In the genomic region with DNA sequence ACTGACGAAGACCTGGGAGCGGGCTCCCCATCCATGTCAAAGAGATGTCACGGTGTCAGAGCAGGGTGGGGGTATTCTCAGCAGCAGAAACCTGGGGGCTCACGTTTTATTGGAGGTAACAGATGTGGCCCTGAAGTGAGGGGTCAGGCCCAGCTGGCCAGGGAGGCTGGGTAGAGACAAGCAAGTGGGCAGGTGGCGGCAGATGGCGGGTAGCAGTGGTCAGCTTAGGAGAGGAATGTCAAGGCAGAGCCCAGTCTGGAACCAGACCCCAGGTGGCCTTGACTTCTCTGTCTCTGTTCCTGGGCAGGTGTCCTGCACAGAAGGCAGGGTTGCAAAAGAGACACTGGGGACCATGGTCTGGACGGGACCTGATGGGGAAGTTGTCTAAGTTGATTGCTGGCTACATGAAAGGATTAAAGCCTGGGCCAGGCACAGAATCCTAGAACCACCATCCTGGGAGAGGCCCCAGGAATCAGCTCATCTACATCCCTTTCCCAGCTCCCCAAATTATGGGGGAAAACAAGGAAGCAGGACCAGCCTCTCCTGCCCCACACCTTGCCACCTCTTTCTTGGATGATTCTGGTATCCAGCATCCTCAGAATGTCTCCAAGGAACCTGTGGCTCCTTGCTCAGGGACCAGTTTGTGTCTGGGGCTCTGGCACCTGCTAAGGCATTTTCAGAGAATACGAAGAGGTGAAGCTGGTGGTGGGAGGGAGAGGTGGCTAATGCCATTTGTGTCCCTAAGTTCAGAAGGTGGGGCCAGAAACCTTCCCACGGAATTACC, we compare ENCODE assay signal across 18 cellular contexts.
DNase-seq lines count a peak whose midpoint lies in the region; ATAC-seq and TF ChIP-seq lines count a peak whose summit lies in the region.
"Had no signal": no experiment of that assay in that cellular context is flagged by ENCODE, and none has a peak within 500 bp of the region (broad histone marks: within the 10 kb centered on the region; RNA-seq: fewer than 3 reads in every experiment).

No MANE protein-coding gene starts in this region.

- no peak overlapping the region for H3K4ac ChIP-seq in IMR-90 (ENCODE audit: low read depth, low read length)

- H2AK5ac ChIP-seq in IMR-90 (ENCODE audit: low read depth, low read length), result no peak overlapping the region

- no peak overlapping the region for H4K8ac ChIP-seq in IMR-90 (ENCODE audit: low read depth in 2 of 2, low read length in 2 of 2)

- no peak for TF ChIP-seq POLR2A in IMR-90 (IDR thresholded peaks at IDR 0.05; ENCODE audit: low read depth, low read length)

- H4K20me1 ChIP-seq in BLaER1, result no peaks in the 10 kb centered on the region
- H4K20me1 ChIP-seq in IMR-90 (ENCODE audit: insufficient read depth, low read length), result 0 out of 2 replicates have a peak, but pooled peaks cover 3% of the 10 kb centered on the region

- no peak for ATAC-seq in IMR-90 (ENCODE audit: low read depth)
- ATAC-seq: heart right ventricle; Panc1; stimulated activated memory B cell treated with anti-CD40 and anti-IgM and Interleukin-4, amounts not matched to agents 10 μg/mL and 1 μg/mL and 100 μg/mL, for 72 hours; T-helper 17 cell had no signal

- no peak overlapping the region for H3K27ac Mint-ChIP-seq in endodermal cell
- H3K27ac Mint-ChIP-seq: activated T-helper 1 cell treated with anti-CD3 and anti-CD28 coated beads, Interleukin-12 subunit alpha, Interleukin-12 subunit beta, Interleukin-2, Interleukin-4 antibody, amounts not matched to agents 30 ng/mL and 10 ng/mL and 1 ng/mL, durations not matched to agents 14 hours and 24 hours and 36 hours; stimulated activated memory B cell treated with anti-CD40 and anti-IgM and Interleukin-4, amounts not matched to agents 10 μg/mL and 1 μg/mL and 100 μg/mL, for 72 hours; T-helper 17 cell had no signal

- BruUV-seq in IMR-90 (replicated peaks; lab: Mats Ljungman, UMichigan), result no TSS peak

- H3K23ac ChIP-seq in IMR-90 (ENCODE audit: low read depth, low read length), result no peak overlapping the region

- H3K27me3 Mint-ChIP-seq in endodermal cell (ENCODE audit: insufficient read depth), result no peaks in the 10 kb centered on the region

- H4K91ac ChIP-seq in IMR-90 (ENCODE audit: insufficient read depth, low read depth, low read length), result no peak overlapping the region

- intact Hi-C loops in IMR-90 (cut with micrococcal nuclease) (no loop called here), posterior vena cava (cut with DNase I) (no loop called here)

- H2BK120ac ChIP-seq in IMR-90 (ENCODE audit: low read depth, low read length), result no peak overlapping the region

- H3K4me1 ChIP-seq in BLaER1 (peaks cover 91% of the 10 kb centered on the region), IMR-90 (ENCODE audit: control insufficient read depth, insufficient read depth, low read length) (no peaks in the 10 kb centered on the region), endodermal cell (ENCODE audit: control insufficient read depth, insufficient read depth, low read length) (no peaks in the 10 kb centered on the region)
- H3K4me1 ChIP-seq: thyroid gland had no signal

- in situ Hi-C loops in IMR-90 (cut with MboI; ENCODE audit: low sequenced_read_pairs), result no loop called here

- no peaks in the 10 kb centered on the region for H3K9me3 Mint-ChIP-seq in endodermal cell
- H3K9me3 Mint-ChIP-seq: activated T-helper 1 cell treated with anti-CD3 and anti-CD28 coated beads, Interleukin-12 subunit alpha, Interleukin-12 subunit beta, Interleukin-2, Interleukin-4 antibody, amounts not matched to agents 30 ng/mL and 10 ng/mL and 1 ng/mL, durations not matched to agents 14 hours and 24 hours and 36 hours; stimulated activated memory B cell treated with anti-CD40 and anti-IgM and Interleukin-4, amounts not matched to agents 10 μg/mL and 1 μg/mL and 100 μg/mL, for 72 hours had no signal

- no peak overlapping the region for H4K5ac ChIP-seq in IMR-90 (ENCODE audit: low read depth, low read length)

- no peak overlapping the region for H2BK5ac ChIP-seq in IMR-90 (ENCODE audit: low read depth, low read length, poor library complexity, severe bottlenecking)

- H2BK20ac ChIP-seq in IMR-90 (ENCODE audit: low read depth, low read length), result no peak overlapping the region

- no peak overlapping the region for H3K4me3 Mint-ChIP-seq in endodermal cell
- H3K4me3 Mint-ChIP-seq: activated T-helper 1 cell treated with anti-CD3 and anti-CD28 coated beads, Interleukin-12 subunit alpha, Interleukin-12 subunit beta, Interleukin-2, Interleukin-4 antibody, amounts not matched to agents 30 ng/mL and 10 ng/mL and 1 ng/mL, durations not matched to agents 14 hours and 24 hours and 36 hours; stimulated activated memory B cell treated with anti-CD40 and anti-IgM and Interleukin-4, amounts not matched to agents 10 μg/mL and 1 μg/mL and 100 μg/mL, for 72 hours; T-helper 17 cell had no signal

- no peak overlapping the region for H3K18ac ChIP-seq in IMR-90 (ENCODE audit: low read depth, low read length)

- H3K79me1 ChIP-seq in IMR-90 (ENCODE audit: low read depth in 1 of 2, low read length in 2 of 2), result peaks cover 0 to 12% of the 10 kb centered on the region in 2 experiments; a peak in 1 of 4 replicates

- CTCF ChIA-PET in IMR-90 (lab: Yijun Ruan, JAX), result no interaction called here

- H3K4me2 ChIP-seq in BLaER1 (peak overlapping the region; percentile 84), IMR-90 (ENCODE audit: low read depth, low read length) (no peak overlapping the region)

- no peak overlapping the region for H2BK15ac ChIP-seq in IMR-90 (ENCODE audit: low read depth, low read length)

- H3K27me3 ChIP-seq in BLaER1 (no peaks in the 10 kb centered on the region), IMR-90 (ENCODE audit: control insufficient read depth, insufficient read depth, low read length) (no peaks in the 10 kb centered on the region), endodermal cell (ENCODE audit: control insufficient read depth, insufficient read depth, low read length, poor library complexity, severe bottlenecking) (no peaks in the 10 kb centered on the region)
- H3K27me3 ChIP-seq: brain microvascular endothelial cell, heart right ventricle, thyroid gland had no signal

- H3K4me3 ChIP-seq in BLaER1 (no peak overlapping the region), IMR-90 (ENCODE audit: insufficient read depth, low read depth, low read length) (no peak overlapping the region), endodermal cell (ENCODE audit: low read length) (no peak overlapping the region)
- H3K4me3 ChIP-seq: thyroid gland had no signal

- no peaks in the 10 kb centered on the region for H3K4me1 Mint-ChIP-seq in endodermal cell
- H3K4me1 Mint-ChIP-seq: stimulated activated memory B cell treated with anti-CD40 and anti-IgM and Interleukin-4, amounts not matched to agents 10 μg/mL and 1 μg/mL and 100 μg/mL, for 72 hours; T-helper 17 cell had no signal

- H3K9me1 ChIP-seq in IMR-90 (ENCODE audit: insufficient read depth, low read length), result 0 out of 2 replicates have a peak, but pooled peaks cover 5% of the 10 kb centered on the region

- no peaks in the 10 kb centered on the region; the same call in 1 of the 2 replicates for H3K9me3 ChIP-seq in BLaER1
- no peaks in the 10 kb centered on the region for H3K9me3 ChIP-seq in IMR-90 (ENCODE audit: control insufficient read depth, insufficient read depth, low read length)
- no peaks in the 10 kb centered on the region for H3K9me3 ChIP-seq in endodermal cell (ENCODE audit: control insufficient read depth, low read length)
- H3K9me3 ChIP-seq: heart right ventricle, thyroid gland had no signal

- H3K36me3 Mint-ChIP-seq in endodermal cell (ENCODE audit: low read depth), result peaks cover 56% of the 10 kb centered on the region
- H3K36me3 Mint-ChIP-seq: stimulated activated memory B cell treated with anti-CD40 and anti-IgM and Interleukin-4, amounts not matched to agents 10 μg/mL and 1 μg/mL and 100 μg/mL, for 72 hours had no signal

- TF ChIP-seq CTCF in IMR-90 (conservative IDR thresholded peaks at IDR 0.05; ENCODE audit: low read depth, low read length) (no peak), endodermal cell (conservative IDR thresholded peaks at IDR 0.05) (no peak)

- no peak overlapping the region for H3K9ac ChIP-seq in BLaER1
- no peak overlapping the region for H3K9ac ChIP-seq in IMR-90 (ENCODE audit: low read depth, low read length)
- no peak overlapping the region for H3K9ac ChIP-seq in endodermal cell (ENCODE audit: extremely low read depth, low read length, poor library complexity, severe bottlenecking)

- WGBS in IMR-90 (ENCODE audit: extremely low coverage in 2 of 2, insufficient read length in 1 of 2), 2 experiments, result 95% methylated on average over 4 of the region's 9 CpGs; no CpG with 5 or more reads in 1 of the 2 experiments
- WGBS in endodermal cell (ENCODE audit: insufficient coverage in 1 of 2, insufficient read length in 1 of 2), 2 experiments, result 93 to 96% methylated on average over 7 to 9 of the region's 9 CpGs

- no peak overlapping the region for H3K56ac ChIP-seq in IMR-90 (ENCODE audit: extremely low read depth, insufficient read depth, low read length)

- no peak for DNase-seq in IMR-90
- peak; percentile 29 for DNase-seq in endodermal cell
- DNase-seq in posterior vena cava (ENCODE audit: low spot score), result peak; percentile 54
- no peak for DNase-seq in NCI-H526 (lab: John Stamatoyannopoulos, UW)
- no peak for DNase-seq in stimulated activated CD4-positive, alpha-beta T cell treated with anti-CD3 and anti-CD28 coated beads, Interleukin-15, amount 100 ng/mL, for 24 hours
- no peak for DNase-seq in SHP77 (lab: John Stamatoyannopoulos, UW)
- no peak for DNase-seq in NCI-H226
- DNase-seq: brain microvascular endothelial cell; NCI-H1092 treated with DMSO at 0.1 percent for 48 hours; NK-92 treated with Interleukin-12 subunit alpha and Interleukin-12 subunit beta, amount 100 ng/mL, for 24 hours; nucleus accumbens; T-helper 17 cell; thyroid gland had no signal

- POLR2A ChIA-PET in IMR-90 (lab: Charles Lee; ENCODE audit: unreplicated experiment), result no interaction called here

- H3K14ac ChIP-seq in IMR-90 (replicated peaks; ENCODE audit: low read depth, low read length), result no peak overlapping the region

- peak overlapping the region; percentile 70 for H3K27ac ChIP-seq in BLaER1
- H3K27ac ChIP-seq in IMR-90 (ENCODE audit: insufficient read depth, low read length), result no peak overlapping the region
- H3K27ac ChIP-seq in endodermal cell (ENCODE audit: low read depth, low read length), result no peak overlapping the region
- H3K27ac ChIP-seq: thyroid gland had no signal

- H2AFZ ChIP-seq in IMR-90 (replicated peaks; ENCODE audit: low read length, poor library complexity), result no peak overlapping the region

- dilution Hi-C loops in IMR-90 (cut with HindIII; ENCODE audit: low sequenced_read_pairs, unreplicated experiment), result no loop called here

- peaks cover 74% of the 10 kb centered on the region for H3K36me3 ChIP-seq in BLaER1
- H3K36me3 ChIP-seq in IMR-90 (ENCODE audit: control insufficient read depth, insufficient read depth, low read length), result peaks cover 51% of the 10 kb centered on the region
- peaks cover 46% of the 10 kb centered on the region for H3K36me3 ChIP-seq in endodermal cell (ENCODE audit: control insufficient read depth, insufficient read depth, low read length)

- no peak for TF ChIP-seq RAD21 in IMR-90 (IDR thresholded peaks at IDR 0.05; ENCODE audit: low read length)

- peak overlapping the region; percentile 31 for H2AK9ac ChIP-seq in IMR-90 (replicated peaks; ENCODE audit: low read depth, low read length, poor library complexity)

TF ChIP-seq in IMR-90, 13 proteins besides CTCF, POLR2A, EP300 and RAD21 (continues in another document):
- TF ChIP-seq RCOR1 (IDR thresholded peaks at IDR 0.05; ENCODE audit: insufficient replicate concordance, low read length) (no peak), CEBPB (IDR thresholded peaks at IDR 0.05; ENCODE audit: low read depth, low read length) (no peak)

Comparison
In these comparisons a context has a peak if more than half of its experiments do, and no peak if none do; other contexts are left out.
1. DNase-seq: peak in endodermal cell (single experiment) and posterior vena cava (single experiment); none in IMR-90 (single experiment), NCI-H526 (0 of 2), stimulated activated CD4-positive, alpha-beta T cell treated with anti-CD3 and anti-CD28 coated beads, Interleukin-15, amount 100 ng/mL, for 24 hours (single experiment), SHP77 (0 of 2) and NCI-H226 (single experiment).